In genomic region chr7:151391358-151391730, GRCh38 we compare ENCODE assay signal across 1 cellular context.
TF ChIP-seq lines count a peak whose summit lies in the region.

No MANE protein-coding gene starts in this region.

TF ChIP-seq in WTC11, 78 proteins besides CTCF, POLR2A, EP300 and RAD21 (continued from another document):
- TF ChIP-seq ZNF425 (CRISPR knock-in tag; conservative IDR thresholded peaks at IDR 0.05) (no peak), ZNF396 (CRISPR knock-in tag; IDR thresholded peaks at IDR 0.05; ENCODE audit: borderline replicate concordance) (no peak), FOXP1 (CRISPR knock-in tag; IDR thresholded peaks at IDR 0.05; ENCODE audit: borderline replicate concordance) (no peak), CREB1 (CRISPR knock-in tag; IDR thresholded peaks at IDR 0.05) (no peak), ATF1 (CRISPR knock-in tag; IDR thresholded peaks at IDR 0.05) (no peak), ZNF281 (CRISPR knock-in tag; IDR thresholded peaks at IDR 0.05) (no peak)
- TF ChIP-seq, protein P1, sequence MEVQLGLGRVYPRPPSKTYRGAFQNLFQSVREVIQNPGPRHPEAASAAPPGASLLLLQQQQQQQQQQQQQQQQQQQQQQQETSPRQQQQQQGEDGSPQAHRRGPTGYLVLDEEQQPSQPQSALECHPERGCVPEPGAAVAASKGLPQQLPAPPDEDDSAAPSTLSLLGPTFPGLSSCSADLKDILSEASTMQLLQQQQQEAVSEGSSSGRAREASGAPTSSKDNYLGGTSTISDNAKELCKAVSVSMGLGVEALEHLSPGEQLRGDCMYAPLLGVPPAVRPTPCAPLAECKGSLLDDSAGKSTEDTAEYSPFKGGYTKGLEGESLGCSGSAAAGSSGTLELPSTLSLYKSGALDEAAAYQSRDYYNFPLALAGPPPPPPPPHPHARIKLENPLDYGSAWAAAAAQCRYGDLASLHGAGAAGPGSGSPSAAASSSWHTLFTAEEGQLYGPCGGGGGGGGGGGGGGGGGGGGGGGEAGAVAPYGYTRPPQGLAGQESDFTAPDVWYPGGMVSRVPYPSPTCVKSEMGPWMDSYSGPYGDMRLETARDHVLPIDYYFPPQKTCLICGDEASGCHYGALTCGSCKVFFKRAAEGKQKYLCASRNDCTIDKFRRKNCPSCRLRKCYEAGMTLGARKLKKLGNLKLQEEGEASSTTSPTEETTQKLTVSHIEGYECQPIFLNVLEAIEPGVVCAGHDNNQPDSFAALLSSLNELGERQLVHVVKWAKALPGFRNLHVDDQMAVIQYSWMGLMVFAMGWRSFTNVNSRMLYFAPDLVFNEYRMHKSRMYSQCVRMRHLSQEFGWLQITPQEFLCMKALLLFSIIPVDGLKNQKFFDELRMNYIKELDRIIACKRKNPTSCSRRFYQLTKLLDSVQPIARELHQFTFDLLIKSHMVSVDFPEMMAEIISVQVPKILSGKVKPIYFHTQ (CRISPR knock-in tag; IDR thresholded peaks at IDR 0.05): no peak
- TF ChIP-seq, protein P2, sequence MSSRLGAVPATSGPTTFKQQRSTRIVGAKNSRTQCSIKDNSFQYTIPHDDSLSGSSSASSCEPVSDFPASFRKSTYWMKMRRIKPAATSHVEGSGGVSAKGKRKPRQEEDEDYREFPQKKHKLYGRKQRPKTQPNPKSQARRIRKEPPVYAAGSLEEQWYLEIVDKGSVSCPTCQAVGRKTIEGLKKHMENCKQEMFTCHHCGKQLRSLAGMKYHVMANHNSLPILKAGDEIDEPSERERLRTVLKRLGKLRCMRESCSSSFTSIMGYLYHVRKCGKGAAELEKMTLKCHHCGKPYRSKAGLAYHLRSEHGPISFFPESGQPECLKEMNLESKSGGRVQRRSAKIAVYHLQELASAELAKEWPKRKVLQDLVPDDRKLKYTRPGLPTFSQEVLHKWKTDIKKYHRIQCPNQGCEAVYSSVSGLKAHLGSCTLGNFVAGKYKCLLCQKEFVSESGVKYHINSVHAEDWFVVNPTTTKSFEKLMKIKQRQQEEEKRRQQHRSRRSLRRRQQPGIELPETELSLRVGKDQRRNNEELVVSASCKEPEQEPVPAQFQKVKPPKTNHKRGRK (CRISPR knock-in tag; IDR thresholded peaks at IDR 0.05; ENCODE audit: borderline replicate concordance): no peak
